In the genomic region with DNA sequence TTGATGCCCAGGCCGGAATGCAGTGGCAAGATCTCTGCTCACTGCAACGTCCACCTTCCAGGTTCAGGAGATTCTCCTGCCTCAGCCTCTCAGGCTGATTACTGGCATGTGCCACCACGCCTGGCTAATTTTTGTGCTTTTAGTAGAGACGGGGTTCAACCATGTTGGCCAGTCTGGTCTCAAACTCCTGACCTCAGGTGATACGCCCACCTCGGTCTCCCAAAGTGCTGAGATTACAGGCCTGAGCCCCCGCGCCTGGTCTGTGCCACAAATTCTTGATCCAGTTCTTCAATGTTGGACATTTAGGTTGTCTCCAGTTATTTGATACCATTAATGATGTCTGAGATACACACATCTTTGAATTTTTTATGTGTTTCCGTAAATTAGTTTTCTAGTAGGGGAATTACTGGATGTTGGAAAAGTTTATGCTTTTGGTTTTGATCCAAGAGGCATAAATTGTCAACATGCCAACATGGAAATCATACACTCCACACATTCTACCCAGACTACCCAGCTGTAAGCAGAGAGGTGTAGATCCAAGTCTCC, we compare ENCODE assay signal across 8 cellular contexts. TPM values are rescaled to one million over a fixed set of nuclear protein-coding genes. Genes with fewer than 3 reads are reported as not detected.
DNase-seq lines count a peak whose midpoint lies in the region; ATAC-seq and TF ChIP-seq lines count a peak whose summit lies in the region.

No MANE protein-coding gene starts in this region.

- H3K27ac ChIP-seq in DOHH2 (ENCODE audit: low read depth, low read length): no peak overlapping the region
- H3K27ac ChIP-seq in SJCRH30: peak overlapping the region; percentile 0; the same call in 1 of the 2 replicates
- peak overlapping the region; percentile 93 to 97 (median 96) for H3K27ac ChIP-seq in esophagus squamous epithelium
- peak overlapping the region; percentile 88 for H3K27ac ChIP-seq in parathyroid adenoma

- peak overlapping the region; percentile 98 for H3K4me3 ChIP-seq in DOHH2 (ENCODE audit: low read length)
- H3K4me3 ChIP-seq in SJCRH30: peak overlapping the region; percentile 84
- H3K4me3 ChIP-seq in esophagus squamous epithelium: peak overlapping the region; percentile 83 to 97 (median 94)
- peak overlapping the region; percentile 92 for H3K4me3 ChIP-seq in parathyroid adenoma (ENCODE audit: low read depth, low read length)

- intact Hi-C loops in esophagus squamous epithelium (cut with DNase I): no loop called here

- H3F3A ChIP-seq in DOHH2 (ENCODE audit: control insufficient read depth, insufficient read depth): 0 out of 2 replicates have a peak, but pooled peaks cover 3% of the 10 kb centered on the region

- no peaks in the 10 kb centered on the region for H3K9me2 ChIP-seq in DOHH2 (replicated peaks; ENCODE audit: control insufficient read depth, low read length)

- H3K9ac ChIP-seq in parathyroid adenoma: no peak overlapping the region

- TF ChIP-seq CTCF in DOHH2 (IDR thresholded peaks at IDR 0.05; ENCODE audit: low read depth, low read length, poor library complexity, severe bottlenecking) (peak; percentile 16), esophagus squamous epithelium (IDR thresholded peaks at IDR 0.05) (no peak), parathyroid adenoma (IDR thresholded peaks at IDR 0.05) (peak; percentile 27)

- H3K4me2 ChIP-seq in DOHH2 (ENCODE audit: low read length): peak overlapping the region; percentile 88
- peak overlapping the region; percentile 63 for H3K4me2 ChIP-seq in parathyroid adenoma (ENCODE audit: low read length)

- no peak for TF ChIP-seq POLR2A in esophagus squamous epithelium (IDR thresholded peaks at IDR 0.05)

- H2AFZ ChIP-seq in parathyroid adenoma: peak overlapping the region; percentile 93

- H3K79me2 ChIP-seq in DOHH2 (ENCODE audit: control insufficient read depth, low read length) (peaks cover 51% of the 10 kb centered on the region), parathyroid adenoma (peaks cover 2% of the 10 kb centered on the region)

- H3K36me3 ChIP-seq in DOHH2 (ENCODE audit: control insufficient read depth, low read length): peaks cover 7% of the 10 kb centered on the region
- H3K36me3 ChIP-seq in SJCRH30: no peaks in the 10 kb centered on the region
- H3K36me3 ChIP-seq in esophagus squamous epithelium: no peaks in the 10 kb centered on the region
- no peaks in the 10 kb centered on the region for H3K36me3 ChIP-seq in parathyroid adenoma (ENCODE audit: control insufficient read depth, insufficient read depth, low read length)

- no peaks in the 10 kb centered on the region for H4K20me1 ChIP-seq in DOHH2 (ENCODE audit: control insufficient read depth, insufficient read depth, low read depth, low read length)

- 79 to 80% methylated on average over 9 of the region's 9 CpGs for WGBS in esophagus squamous epithelium, 2 donors

- no peak for DNase-seq in SJCRH30
- no peak for DNase-seq in esophagus squamous epithelium (lab: John Stamatoyannopoulos, UW)
- no peak for DNase-seq in stimulated activated CD4-positive, alpha-beta T cell treated with anti-CD3 and anti-CD28 coated beads, Interleukin-15, amount 100 ng/mL, for 24 hours

- ATAC-seq in HG03521 (IDR thresholded peaks at IDR 0.05; ENCODE audit: unreplicated experiment): no peak
- ATAC-seq in HG02678 (IDR thresholded peaks at IDR 0.05; ENCODE audit: unreplicated experiment): no peak
- no peak for ATAC-seq in GM19035 (IDR thresholded peaks at IDR 0.05; ENCODE audit: unreplicated experiment)

- peaks cover 5% of the 10 kb centered on the region; the same call in 1 of the 2 replicates for H3K9me3 ChIP-seq in DOHH2 (ENCODE audit: control insufficient read depth, insufficient read depth, low read length)
- no peaks in the 10 kb centered on the region for H3K9me3 ChIP-seq in SJCRH30 (replicated peaks)
- no peaks in the 10 kb centered on the region for H3K9me3 ChIP-seq in esophagus squamous epithelium
- no peaks in the 10 kb centered on the region for H3K9me3 ChIP-seq in parathyroid adenoma (ENCODE audit: control insufficient read depth, low read length)

- H3K4me1 ChIP-seq in DOHH2 (ENCODE audit: control insufficient read depth, low read length) (peaks cover 19% of the 10 kb centered on the region), SJCRH30 (no peaks in the 10 kb centered on the region), esophagus squamous epithelium (peaks cover 13 to 47% (median 20%) of the 10 kb centered on the region in 3 donors), parathyroid adenoma (no peaks in the 10 kb centered on the region)

- H3K27me3 ChIP-seq in DOHH2 (ENCODE audit: control insufficient read depth, low read length) (no peaks in the 10 kb centered on the region), SJCRH30 (no peaks in the 10 kb centered on the region), esophagus squamous epithelium (no peaks in the 10 kb centered on the region), parathyroid adenoma (ENCODE audit: control insufficient read depth, insufficient read depth, low read length) (no peaks in the 10 kb centered on the region)

RNA-seq across cellular contexts. Expression of a gene that starts 0.5 kb away (rescaled TPM):
- 24.1 and 25.4 TPM in 2 replicates for total RNA-seq in SJCRH30 (2014; rRNA removed; shearing (Covaris generic))
- total RNA-seq in esophagus squamous epithelium: 10 to 100 TPM; 16.5 to 26.3 (median 21.5) TPM

RNA-seq across cellular contexts. Expression of a gene that starts 46.0 kb away (rescaled TPM):
- 8.2 and 8.7 TPM in 2 replicates for total RNA-seq in SJCRH30 (2014; rRNA removed; shearing (Covaris generic))
- 1 to 10 TPM; 1.7 to 6.7 (median 5.8) TPM for total RNA-seq in esophagus squamous epithelium

Comparison
In these comparisons a context has a peak if more than half of its experiments do, and no peak if none do; other contexts are left out.
1. CTCF ChIP-seq: peak in DOHH2 (single experiment) and parathyroid adenoma (single experiment); none in esophagus squamous epithelium (0 of 6).
2. Peak in every context shown above with its lines, with median percentiles within 50 percentile points of each other: H3K4me3 ChIP-seq.